In genomic region chr9:2469681-2470141, GRCh38 we compare ENCODE assay signal across 8 cellular contexts.
DNase-seq lines count a peak whose midpoint lies in the region; ATAC-seq and TF ChIP-seq lines count a peak whose summit lies in the region.

No MANE protein-coding gene starts in this region.

- no peak overlapping the region for H3K27ac ChIP-seq in DND-41 (ENCODE audit: low read length)

- TF ChIP-seq CTCF in DND-41 (IDR thresholded peaks at IDR 0.05; ENCODE audit: borderline replicate concordance, extremely low read depth, low read length, poor library complexity, severe bottlenecking): peak; percentile 44
- TF ChIP-seq CTCF in progenitor cell of endocrine pancreas (IDR thresholded peaks at IDR 0.05; ENCODE audit: unreplicated experiment): no peak

- no peak overlapping the region for H2AFZ ChIP-seq in DND-41 (ENCODE audit: low read depth, low read length)

- no peaks in the 10 kb centered on the region for H3K9me3 Mint-ChIP-seq in activated CD4-positive, alpha-beta memory T cell treated with anti-CD3 and anti-CD28 coated beads, Interleukin-2, amount 10 ng/mL, durations not matched to agents 7 days and 5 days
- H3K9me3 Mint-ChIP-seq in progenitor cell of endocrine pancreas (ENCODE audit: low read depth): peaks cover 1% of the 10 kb centered on the region

- H3K4me1 ChIP-seq in DND-41 (ENCODE audit: insufficient read depth, low read length): no peaks in the 10 kb centered on the region

- H3K79me2 ChIP-seq in DND-41 (ENCODE audit: insufficient read depth, low read length): no peaks in the 10 kb centered on the region

- POLR2A ChIA-PET in HEK293T (lab: Yijun Ruan, JAX): no interaction called here
- POLR2A ChIA-PET in activated CD4-positive, alpha-beta memory T cell treated with anti-CD3 and anti-CD28 coated beads, Interleukin-2, amount 10 ng/mL, durations not matched to agents 7 days and 5 days (lab: Charles Lee): no interaction called here

- peak; percentile 37 for DNase-seq in DND-41
- DNase-seq in HEK293T (ENCODE audit: extremely low spot score): peak; percentile 6
- DNase-seq in activated CD4-positive, alpha-beta memory T cell treated with anti-CD3 and anti-CD28 coated beads, Interleukin-2, amount 10 ng/mL, durations not matched to agents 7 days and 5 days: peak; percentile 32
- DNase-seq in medulla oblongata (ENCODE audit: extremely low spot score): peak; percentile 25
- DNase-seq in CD1c-positive myeloid dendritic cell (ENCODE audit: extremely low spot score): no peak
- no peak for DNase-seq in progenitor cell of endocrine pancreas (ENCODE audit: low spot score, unreplicated experiment)
- no peak for DNase-seq in NOMO-1 (lab: John Stamatoyannopoulos, UW; ENCODE audit: unreplicated experiment in 2 of 2)

- CTCF ChIA-PET in HEK293T (lab: Yijun Ruan, JAX): interaction anchor here (0.9 kb wide), 1 partner anchor 712 kb away, joined by 3 read pairs; no protein-coding TSS in a partner anchor
- CTCF ChIA-PET in activated CD4-positive, alpha-beta memory T cell treated with anti-CD3 and anti-CD28 coated beads, Interleukin-2, amount 10 ng/mL, durations not matched to agents 7 days and 5 days (lab: Charles Lee): interaction anchor here (0.6 kb wide), 1 partner anchor 22 kb away, joined by 3 read pairs; no protein-coding TSS in a partner anchor

- H3K4me3 Mint-ChIP-seq in activated CD4-positive, alpha-beta memory T cell treated with anti-CD3 and anti-CD28 coated beads, Interleukin-2, amount 10 ng/mL, durations not matched to agents 7 days and 5 days: no peak overlapping the region
- no peak overlapping the region for H3K4me3 Mint-ChIP-seq in progenitor cell of endocrine pancreas (ENCODE audit: low read depth)

- no peak overlapping the region for H3K4me3 ChIP-seq in DND-41 (ENCODE audit: low read depth in 1 of 2, low read length in 2 of 2)

- H3K9me3 ChIP-seq in DND-41 (ENCODE audit: insufficient read depth, low read length, severe bottlenecking): no peaks in the 10 kb centered on the region

- ATAC-seq in DND-41 (ENCODE audit: insufficient read depth, low read depth): peak; percentile 68
- no peak for ATAC-seq in GM21381 (IDR thresholded peaks at IDR 0.05; ENCODE audit: unreplicated experiment)

- H3K9ac ChIP-seq in DND-41 (ENCODE audit: low read depth, low read length): no peak overlapping the region

- H4K20me1 ChIP-seq in DND-41 (ENCODE audit: insufficient read depth, low read length): no peaks in the 10 kb centered on the region

- H3K27me3 Mint-ChIP-seq in activated CD4-positive, alpha-beta memory T cell treated with anti-CD3 and anti-CD28 coated beads, Interleukin-2, amount 10 ng/mL, durations not matched to agents 7 days and 5 days: peaks cover 4% of the 10 kb centered on the region
- no peaks in the 10 kb centered on the region for H3K27me3 Mint-ChIP-seq in progenitor cell of endocrine pancreas

- no peak overlapping the region for H3K4me2 ChIP-seq in DND-41 (ENCODE audit: insufficient read depth, low read length)

- no peaks in the 10 kb centered on the region for H3K27me3 ChIP-seq in DND-41 (ENCODE audit: insufficient read depth, low read length, poor library complexity)

- H3K36me3 Mint-ChIP-seq in activated CD4-positive, alpha-beta memory T cell treated with anti-CD3 and anti-CD28 coated beads, Interleukin-2, amount 10 ng/mL, durations not matched to agents 7 days and 5 days (ENCODE audit: low read depth): no peaks in the 10 kb centered on the region
- H3K36me3 Mint-ChIP-seq in progenitor cell of endocrine pancreas (ENCODE audit: insufficient read depth): peaks cover under 1% of the 10 kb centered on the region

- H3K27ac Mint-ChIP-seq in activated CD4-positive, alpha-beta memory T cell treated with anti-CD3 and anti-CD28 coated beads, Interleukin-2, amount 10 ng/mL, durations not matched to agents 7 days and 5 days: no peak overlapping the region
- H3K27ac Mint-ChIP-seq in progenitor cell of endocrine pancreas: no peak overlapping the region

- H3K36me3 ChIP-seq in DND-41 (ENCODE audit: insufficient read depth, low read length): no peaks in the 10 kb centered on the region

- no peaks in the 10 kb centered on the region for H3K4me1 Mint-ChIP-seq in activated CD4-positive, alpha-beta memory T cell treated with anti-CD3 and anti-CD28 coated beads, Interleukin-2, amount 10 ng/mL, durations not matched to agents 7 days and 5 days
- H3K4me1 Mint-ChIP-seq in progenitor cell of endocrine pancreas (ENCODE audit: low read depth): peaks cover 14% of the 10 kb centered on the region

TF ChIP-seq in HEK293T, 16 proteins besides CTCF, POLR2A, EP300 and RAD21:
- no peak for TF ChIP-seq LEF1 (IDR thresholded peaks at IDR 0.05; ENCODE audit: borderline replicate concordance)
- no peak for TF ChIP-seq HDGF (IDR thresholded peaks at IDR 0.05; ENCODE audit: borderline replicate concordance)
- TF ChIP-seq L3MBTL2 (conservative IDR thresholded peaks at IDR 0.05): no peak
- no peak for TF ChIP-seq FOXA1 (IDR thresholded peaks at IDR 0.05)
- no peak for TF ChIP-seq ELF4 (IDR thresholded peaks at IDR 0.05)
TF ChIP-seq in HEK293T: peak in this region for 0.

Comparison
In these comparisons a context has a peak if more than half of its experiments do, and no peak if none do; other contexts are left out.
1. DNase-seq: peak in DND-41 (single experiment), HEK293T (single experiment), activated CD4-positive, alpha-beta memory T cell treated with anti-CD3 and anti-CD28 coated beads, Interleukin-2, amount 10 ng/mL, durations not matched to agents 7 days and 5 days (single experiment) and medulla oblongata (single experiment); none in CD1c-positive myeloid dendritic cell (single experiment), progenitor cell of endocrine pancreas (single experiment) and NOMO-1 (0 of 2).